17 cellular contexts compared by ENCODE assay signal in genomic region chr14:55221186-55221585, GRCh38. TPM values are rescaled to one million over a fixed set of nuclear protein-coding genes. Genes with fewer than 3 reads are reported as not detected.
DNase-seq lines count a peak whose midpoint lies in the region; ATAC-seq and TF ChIP-seq lines count a peak whose summit lies in the region.
"Had no signal": no experiment of that assay in that cellular context is flagged by ENCODE, and none has a peak within 500 bp of the region (broad histone marks: within the 10 kb centered on the region; RNA-seq: fewer than 3 reads in every experiment).

No MANE protein-coding gene starts in this region.

- H3K4me3 ChIP-seq in adipocyte (ENCODE audit: low read length) (no peak overlapping the region), foreskin fibroblast (ENCODE audit: low read depth in 1 of 2, low read length in 2 of 2) (no peak overlapping the region)
- H3K4me3 ChIP-seq: dorsolateral prefrontal cortex, lower lobe of right lung had no signal

- no peaks in the 10 kb centered on the region for H3K27me3 Mint-ChIP-seq in immature natural killer cell (ENCODE audit: low read depth in 3 of 3)
- H3K27me3 Mint-ChIP-seq: activated naive CD8-positive, alpha-beta T cell had no signal

- no peak for TF ChIP-seq CTCF in foreskin fibroblast (IDR thresholded peaks at IDR 0.05; ENCODE audit: low read depth, low read length)

- no peaks in the 10 kb centered on the region for H3K36me3 ChIP-seq in adipocyte (ENCODE audit: control insufficient read depth, insufficient read depth, low read length, severe bottlenecking)
- H3K36me3 ChIP-seq: lower lobe of right lung, neutrophil had no signal

- peaks cover under 1 to 6% (median under 1%) of the 10 kb centered on the region in 6 donors for H3K9me3 Mint-ChIP-seq in immature natural killer cell
- H3K9me3 Mint-ChIP-seq: H9 had no signal

- H3K27me3 ChIP-seq in adipocyte (replicated peaks; ENCODE audit: control insufficient read depth, insufficient read depth, low read length), result no peaks in the 10 kb centered on the region
- H3K27me3 ChIP-seq: dorsolateral prefrontal cortex, neutrophil had no signal

- H3K27ac Mint-ChIP-seq in immature natural killer cell, result no peak overlapping the region
- H3K27ac Mint-ChIP-seq: activated naive CD8-positive, alpha-beta T cell; H9 had no signal

- H3K36me3 Mint-ChIP-seq in immature natural killer cell, result peaks cover 0 to 8% (median 1%) of the 10 kb centered on the region in 3 donors

- no peaks in the 10 kb centered on the region for H3K4me1 Mint-ChIP-seq in immature natural killer cell

- peak; percentile 54 for DNase-seq in A172 (ENCODE audit: low spot score)
- DNase-seq in H4 (ENCODE audit: low spot score), result peak; percentile 54
- DNase-seq in adipocyte (ENCODE audit: low read depth), result peak; percentile 20
- peak; percentile 31 to 55 for DNase-seq in foreskin fibroblast
- no peak for DNase-seq in epidermal melanocyte (ENCODE audit: insufficient read length, low spot score)
- DNase-seq in DMS153 (lab: John Stamatoyannopoulos, UW), result no peak
- no peak for DNase-seq in immature natural killer cell
- DNase-seq: dorsolateral prefrontal cortex, H9, hypothalamus, lower lobe of right lung, NCI-H1436 treated with DMSO at 0.1 percent for 48 hours, NCI-H524, SHP77 had no signal

- no peaks in the 10 kb centered on the region for H3K9me3 ChIP-seq in adipocyte (ENCODE audit: control insufficient read depth, low read length)
- H3K9me3 ChIP-seq: lower lobe of right lung had no signal

- no peak overlapping the region for H3K9ac ChIP-seq in adipocyte (ENCODE audit: low read length)

- no peak for ATAC-seq in HG03039 (IDR thresholded peaks at IDR 0.05; ENCODE audit: unreplicated experiment)
- ATAC-seq: lower lobe of right lung had no signal

- no peak overlapping the region for H3K4me3 Mint-ChIP-seq in immature natural killer cell
- H3K4me3 Mint-ChIP-seq: activated naive CD8-positive, alpha-beta T cell; H9 had no signal

- H3K4me1 ChIP-seq in adipocyte (ENCODE audit: control insufficient read depth, insufficient read depth, low read length), result peaks cover 12% of the 10 kb centered on the region
- H3K4me1 ChIP-seq: lower lobe of right lung had no signal

RNA-seq across cellular contexts. Expression of gene DLGAP5, which starts 29.8 kb away (rescaled TPM):
- total RNA-seq in A172 (2014; rRNA removed; shearing (Covaris generic)), result 49.8 and 58.4 TPM in 2 replicates
- 60.1 and 74.7 TPM in 2 replicates for total RNA-seq in H4 (2014; rRNA removed; shearing (Covaris generic))
- under 1 TPM in 2 of 3 donors, not detected in 1; 0.42 to 0.72 TPM for polyA plus RNA-seq in immature natural killer cell

RNA-seq across cellular contexts. Expression of gene FBXO34, which starts 50.0 kb away (rescaled TPM):
- 13.5 and 16.7 TPM in 2 replicates for total RNA-seq in A172 (2014; rRNA removed; shearing (Covaris generic))
- total RNA-seq in H4 (2014; rRNA removed; shearing (Covaris generic)), result 14.1 and 17.3 TPM in 2 replicates
- 10 to 100 TPM; 25.0 to 38.2 (median 38.1) TPM for polyA plus RNA-seq in immature natural killer cell

Comparison
In these comparisons a context has a peak if more than half of its experiments do, and no peak if none do; other contexts are left out.
1. DNase-seq: peak in A172 (single experiment), H4 (single experiment), adipocyte (single experiment) and foreskin fibroblast (2 of 2); none in epidermal melanocyte (single experiment), DMS153 (single experiment) and immature natural killer cell (0 of 3).